In the genomic region with DNA sequence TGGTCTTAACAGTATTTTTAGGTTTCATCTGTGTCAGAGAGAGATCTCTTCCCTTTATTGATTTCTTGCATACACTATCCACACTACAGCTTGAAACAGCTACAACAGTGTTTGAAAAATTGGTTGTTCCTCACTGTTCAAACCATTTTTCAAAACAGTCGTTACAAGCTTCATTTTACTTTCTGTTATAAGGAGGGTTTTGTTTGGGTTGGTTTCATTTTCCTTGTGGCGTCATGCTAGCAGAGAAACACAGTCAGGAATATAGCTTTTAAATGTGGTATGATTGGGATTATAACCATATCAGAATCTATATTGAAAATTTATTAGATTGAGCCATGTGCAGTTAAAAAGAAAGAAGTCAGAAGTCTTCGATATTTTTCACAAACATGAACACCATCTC, we compare ENCODE assay signal across 9 cellular contexts.
DNase-seq lines count a peak whose midpoint lies in the region; ATAC-seq and TF ChIP-seq lines count a peak whose summit lies in the region.
"Had no signal": no experiment of that assay in that cellular context is flagged by ENCODE, and none has a peak within 500 bp of the region (broad histone marks: within the 10 kb centered on the region; RNA-seq: fewer than 3 reads in every experiment).

No MANE protein-coding gene starts in this region.

- no peaks in the 10 kb centered on the region for H3K79me2 ChIP-seq in mammary epithelial cell (ENCODE audit: insufficient read depth, low read length)

- H3K36me3 Mint-ChIP-seq in CD8-positive, alpha-beta memory T cell: peaks cover 1 to 5% (median 3%) of the 10 kb centered on the region in 3 donors
- H3K36me3 Mint-ChIP-seq in HFFc6 (ENCODE audit: low read depth): no peaks in the 10 kb centered on the region
- H3K36me3 Mint-ChIP-seq in nephron (ENCODE audit: low read depth): no peaks in the 10 kb centered on the region

- peaks cover 22 to 56% (median 42%) of the 10 kb centered on the region in 3 donors for H3K4me1 Mint-ChIP-seq in CD8-positive, alpha-beta memory T cell
- H3K4me1 Mint-ChIP-seq in HFFc6 (ENCODE audit: low read depth) (peaks cover 34% of the 10 kb centered on the region), nephron (no peaks in the 10 kb centered on the region)

- H3K27ac Mint-ChIP-seq in CD8-positive, alpha-beta memory T cell: peak overlapping the region in 4 of 8 donors; percentile 64 to 87 (median 76)
- H3K27ac Mint-ChIP-seq in HFFc6: peak overlapping the region; percentile 87
- H3K27ac Mint-ChIP-seq in nephron: peak overlapping the region; percentile 60 to 76 (median 73)

- no TSS peak for BruUV-seq in mammary epithelial cell (replicated peaks; lab: Mats Ljungman, UMichigan)

- TF ChIP-seq CTCF in HFFc6 (IDR thresholded peaks at IDR 0.05) (no peak), mammary epithelial cell (conservative IDR thresholded peaks at IDR 0.05 in 1 of 2, IDR thresholded peaks at IDR 0.05 in 1 of 2; ENCODE audit: extremely low read depth in 1 of 2, insufficient read depth in 1 of 2, low read depth in 1 of 2, low read length in 2 of 2) (no peak), nephron (IDR thresholded peaks at IDR 0.05; ENCODE audit: unreplicated experiment in 3 of 3) (no peak)

- CTCF ChIA-PET in CD8-positive, alpha-beta memory T cell (lab: Charles Lee): no interaction called here
- CTCF ChIA-PET in mammary epithelial cell (lab: Charles Lee; ENCODE audit: low non-redundant PET): no interaction called here

- no peaks in the 10 kb centered on the region for H3K36me3 ChIP-seq in CD8-positive, alpha-beta memory T cell (ENCODE audit: insufficient read depth, low read length)
- H3K36me3 ChIP-seq in mammary epithelial cell (ENCODE audit: insufficient read depth, low read length): no peaks in the 10 kb centered on the region
- H3K36me3 ChIP-seq: cardiac muscle cell had no signal

- no peak overlapping the region for H3K27ac ChIP-seq in CD8-positive, alpha-beta memory T cell (ENCODE audit: low read depth, low read length)
- H3K27ac ChIP-seq in mammary epithelial cell (ENCODE audit: insufficient read depth, low read depth, low read length): peak overlapping the region; percentile 26
- H3K27ac ChIP-seq: cardiac muscle cell had no signal

- H3K4me3 ChIP-seq in CD8-positive, alpha-beta memory T cell (ENCODE audit: low read length): no peak overlapping the region
- peak overlapping the region in 1 of 3 experiments; percentile 4 for H3K4me3 ChIP-seq in mammary epithelial cell (replicated peaks in 1 of 3; ENCODE audit: insufficient read depth in 1 of 3, low read depth in 2 of 3, low read length in 3 of 3)
- H3K4me3 ChIP-seq: cardiac muscle cell had no signal

- POLR2A ChIA-PET in CD8-positive, alpha-beta memory T cell (lab: Charles Lee): no interaction called here

- intact Hi-C loops in mammary epithelial cell (cut with micrococcal nuclease): no loop called here

- H3K27me3 ChIP-seq in CD8-positive, alpha-beta memory T cell (ENCODE audit: insufficient read depth, low read length, poor library complexity, severe bottlenecking): no peaks in the 10 kb centered on the region
- no peaks in the 10 kb centered on the region for H3K27me3 ChIP-seq in mammary epithelial cell (ENCODE audit: insufficient read depth, low read length)
- H3K27me3 ChIP-seq: cardiac muscle cell had no signal

- no peaks in the 10 kb centered on the region for H3K9me3 ChIP-seq in CD8-positive, alpha-beta memory T cell (ENCODE audit: low read length)
- no peaks in the 10 kb centered on the region for H3K9me3 ChIP-seq in mammary epithelial cell (replicated peaks; ENCODE audit: insufficient read depth, low read length)

- no peaks in the 10 kb centered on the region for H3K9me3 Mint-ChIP-seq in CD8-positive, alpha-beta memory T cell
- no peaks in the 10 kb centered on the region for H3K9me3 Mint-ChIP-seq in HFFc6
- H3K9me3 Mint-ChIP-seq in nephron: no peaks in the 10 kb centered on the region

- H3K9ac ChIP-seq in mammary epithelial cell (ENCODE audit: insufficient read depth, low read length): no peak overlapping the region

- peak overlapping the region; percentile 76 for H3K4me2 ChIP-seq in mammary epithelial cell (ENCODE audit: insufficient read depth, low read depth, low read length)

- 46% methylated on average over 3 of the region's 3 CpGs for WGBS in mammary epithelial cell (ENCODE audit: low coverage, missing lambda C conversion rate)

- peak overlapping the region; percentile 51 to 85 (median 66) for H3K4me3 Mint-ChIP-seq in CD8-positive, alpha-beta memory T cell
- peak overlapping the region; percentile 87 for H3K4me3 Mint-ChIP-seq in HFFc6
- no peak overlapping the region for H3K4me3 Mint-ChIP-seq in nephron

- ATAC-seq in HG02970 (IDR thresholded peaks at IDR 0.05; ENCODE audit: low FRiP score, unreplicated experiment) (no peak), HG02759 (IDR thresholded peaks at IDR 0.05; ENCODE audit: unreplicated experiment) (no peak)

- in situ Hi-C loops in mammary epithelial cell (cut with MboI; ENCODE audit: low sequenced_read_pairs in 2 of 2): no loop called here

- dilution Hi-C loops in mammary epithelial cell (cut with HindIII; ENCODE audit: low sequenced_read_pairs): no loop called here

- H3K4me1 ChIP-seq in CD8-positive, alpha-beta memory T cell (ENCODE audit: insufficient read depth, low read length): no peaks in the 10 kb centered on the region
- peaks cover 17% of the 10 kb centered on the region for H3K4me1 ChIP-seq in mammary epithelial cell (ENCODE audit: insufficient read depth, low read length)

- H3K27me3 Mint-ChIP-seq in CD8-positive, alpha-beta memory T cell: no peaks in the 10 kb centered on the region
- H3K27me3 Mint-ChIP-seq in HFFc6 (ENCODE audit: insufficient read depth) (no peaks in the 10 kb centered on the region; the same call in 1 of the 2 replicates), nephron (ENCODE audit: low read depth) (no peaks in the 10 kb centered on the region)

- H2AFZ ChIP-seq in mammary epithelial cell (ENCODE audit: low read depth, low read length): peak overlapping the region; percentile 78

- DNase-seq in CD8-positive, alpha-beta memory T cell: no peak
- DNase-seq in HFFc6 (no peak), mammary epithelial cell (no peak), GDM1 (lab: John Stamatoyannopoulos, UW) (no peak)
- DNase-seq in effector CD8-positive, alpha-beta T cell (lab: John Stamatoyannopoulos, UW): no peak

- no peaks in the 10 kb centered on the region for H4K20me1 ChIP-seq in mammary epithelial cell (ENCODE audit: insufficient read depth, low read length)

Comparison
In these comparisons a context has a peak if more than half of its experiments do, and no peak if none do; other contexts are left out.
1. H3K4me3 Mint-ChIP-seq: peak in CD8-positive, alpha-beta memory T cell (7 of 7) and HFFc6 (single experiment); none in nephron (0 of 3).